ENCODE assay signal across 19 cellular contexts in genomic region chr1:42675467-42675866, GRCh38. TPM values are rescaled to one million over a fixed set of nuclear protein-coding genes. Genes with fewer than 3 reads are reported as not detected.
DNase-seq lines count a peak whose midpoint lies in the region; ATAC-seq, FAIRE-seq and TF ChIP-seq lines count a peak whose summit lies in the region.
"Had no signal": no experiment of that assay in that cellular context is flagged by ENCODE, and none has a peak within 500 bp of the region (broad histone marks: within the 10 kb centered on the region; RNA-seq: fewer than 3 reads in every experiment).

No MANE protein-coding gene starts in this region.

- H3K4me3 ChIP-seq in bronchial epithelial cell (ENCODE audit: low read depth, low read length) = no peak overlapping the region
- H3K4me3 ChIP-seq in left lung = no peak overlapping the region
- H3K4me3 ChIP-seq in upper lobe of right lung = no peak overlapping the region
- H3K4me3 ChIP-seq: A549, GM23338 had no signal

- POLR2A ChIA-PET in activated CD8-positive, alpha-beta T cell treated with anti-CD3 and anti-CD28 coated beads, Interleukin-2, amount 10 ng/mL, durations not matched to agents 7 days and 5 days (lab: Charles Lee) = interaction anchor here (2.1 kb wide), 1 partner anchor 17 kb away, joined by 6 read pairs; the partner anchor contains the start of gene PPIH
- POLR2A ChIA-PET in activated CD8-positive, alpha-beta T cell treated with anti-CD3 and anti-CD28 coated beads for 36 hours (lab: Charles Lee) = interaction anchor here (8.9 to 10.5 kb wide), 2 partner anchors 8 to 12 kb away, joined by 61 to 151 read pairs; partner anchors contain the start of gene YBX1

- no peak overlapping the region for H3K27ac ChIP-seq in left lung
- no peak overlapping the region for H3K27ac ChIP-seq in upper lobe of right lung
- H3K27ac ChIP-seq: 22Rv1, A549, C4-2B, HL-60 had no signal

- H3K36me3 Mint-ChIP-seq in activated CD8-positive, alpha-beta T cell treated with anti-CD3 and anti-CD28 coated beads, Interleukin-2, amount 10 ng/mL, durations not matched to agents 7 days and 5 days (ENCODE audit: low read depth) = peaks cover 35% of the 10 kb centered on the region
- H3K36me3 Mint-ChIP-seq in activated CD8-positive, alpha-beta T cell treated with anti-CD3 and anti-CD28 coated beads for 36 hours (ENCODE audit: low read depth) = peaks cover 27% of the 10 kb centered on the region

- intact Hi-C loops in activated CD8-positive, alpha-beta T cell treated with anti-CD3 and anti-CD28 coated beads for 36 hours (cut with micrococcal nuclease) = no loop called here
- intact Hi-C loops in left lung (cut with DNase I) (no loop called here), upper lobe of right lung (cut with DNase I) (no loop called here)

- no peaks in the 10 kb centered on the region for H3K36me3 ChIP-seq in bronchial epithelial cell (ENCODE audit: control insufficient read depth, insufficient read depth, low read length)
- peaks cover 0 to 45% of the 10 kb centered on the region in 2 donors for H3K36me3 ChIP-seq in left lung
- H3K36me3 ChIP-seq in upper lobe of right lung = peaks cover 11% of the 10 kb centered on the region

- H3K27me3 Mint-ChIP-seq in activated CD8-positive, alpha-beta T cell treated with anti-CD3 and anti-CD28 coated beads, Interleukin-2, amount 10 ng/mL, durations not matched to agents 7 days and 5 days (ENCODE audit: low read depth) = no peaks in the 10 kb centered on the region
- no peaks in the 10 kb centered on the region for H3K27me3 Mint-ChIP-seq in activated CD8-positive, alpha-beta T cell treated with anti-CD3 and anti-CD28 coated beads for 36 hours
- H3K27me3 Mint-ChIP-seq: CD4-positive, alpha-beta T cell had no signal

- CTCF ChIA-PET in activated CD8-positive, alpha-beta T cell treated with anti-CD3 and anti-CD28 coated beads, Interleukin-2, amount 10 ng/mL, durations not matched to agents 7 days and 5 days (lab: Charles Lee) = interaction anchor here (1.3 kb wide), 1 partner anchor 91 kb away, joined by 3 read pairs; no protein-coding TSS in a partner anchor
- CTCF ChIA-PET in activated CD8-positive, alpha-beta T cell treated with anti-CD3 and anti-CD28 coated beads for 36 hours (lab: Charles Lee) = no interaction called here

- H3K9me3 ChIP-seq in left lung = no peaks in the 10 kb centered on the region
- no peaks in the 10 kb centered on the region for H3K9me3 ChIP-seq in upper lobe of right lung
- H3K9me3 ChIP-seq: A549, Caco-2 had no signal

- H3K4me1 ChIP-seq in left lung = peaks cover 2 to 5% of the 10 kb centered on the region in 2 donors
- H3K4me1 ChIP-seq in upper lobe of right lung = peaks cover 10% of the 10 kb centered on the region
- H3K4me1 ChIP-seq: A549, Caco-2 had no signal

- H3K9me3 Mint-ChIP-seq in activated CD8-positive, alpha-beta T cell treated with anti-CD3 and anti-CD28 coated beads, Interleukin-2, amount 10 ng/mL, durations not matched to agents 7 days and 5 days (ENCODE audit: insufficient read depth) = no peaks in the 10 kb centered on the region
- H3K9me3 Mint-ChIP-seq in activated CD8-positive, alpha-beta T cell treated with anti-CD3 and anti-CD28 coated beads for 36 hours = no peaks in the 10 kb centered on the region
- H3K9me3 Mint-ChIP-seq: CD4-positive, alpha-beta T cell; GM23338 had no signal

- peaks cover 6% of the 10 kb centered on the region for H3K4me1 Mint-ChIP-seq in activated CD8-positive, alpha-beta T cell treated with anti-CD3 and anti-CD28 coated beads, Interleukin-2, amount 10 ng/mL, durations not matched to agents 7 days and 5 days (ENCODE audit: low read depth)
- H3K4me1 Mint-ChIP-seq in activated CD8-positive, alpha-beta T cell treated with anti-CD3 and anti-CD28 coated beads for 36 hours (ENCODE audit: low read depth) = peaks cover 11% of the 10 kb centered on the region

- TF ChIP-seq CTCF in activated CD8-positive, alpha-beta T cell treated with anti-CD3 and anti-CD28 coated beads for 36 hours (IDR thresholded peaks at IDR 0.05) = no peak
- TF ChIP-seq CTCF in bronchial epithelial cell (IDR thresholded peaks at IDR 0.05; ENCODE audit: insufficient read depth, low read length, severe bottlenecking) (no peak), left lung (IDR thresholded peaks at IDR 0.05) (no peak), upper lobe of right lung (IDR thresholded peaks at IDR 0.05) (no peak)

- peak; percentile 43 for FAIRE-seq in bronchial epithelial cell (lab: Jason Lieb, UNC)
- FAIRE-seq: A549, D721Med, H54 had no signal

- no peak for DNase-seq in activated CD8-positive, alpha-beta T cell treated with anti-CD3 and anti-CD28 coated beads, Interleukin-2, amount 10 ng/mL, durations not matched to agents 7 days and 5 days
- DNase-seq in activated CD8-positive, alpha-beta T cell treated with anti-CD3 and anti-CD28 coated beads for 36 hours = no peak
- peak; percentile 26 for DNase-seq in bronchial epithelial cell (ENCODE audit: low read depth)
- no peak for DNase-seq in left lung
- DNase-seq in upper lobe of right lung = no peak
- no peak for DNase-seq in NCI-H1092 treated with DMSO at 0.1 percent for 48 hours (lab: John Stamatoyannopoulos, UW)
- DNase-seq in NCI-H2081 treated with DMSO at 0.1 percent for 48 hours (lab: John Stamatoyannopoulos, UW) = no peak
- DNase-seq: AML-193; Caco-2; CD4-positive, alpha-beta T cell; GF-D8; HCEC 1CT had no signal

- no peak overlapping the region for H3K4me3 Mint-ChIP-seq in activated CD8-positive, alpha-beta T cell treated with anti-CD3 and anti-CD28 coated beads, Interleukin-2, amount 10 ng/mL, durations not matched to agents 7 days and 5 days
- H3K4me3 Mint-ChIP-seq in activated CD8-positive, alpha-beta T cell treated with anti-CD3 and anti-CD28 coated beads for 36 hours = no peak overlapping the region
- H3K4me3 Mint-ChIP-seq: CD4-positive, alpha-beta T cell; GM23338 had no signal

- peak overlapping the region; percentile 14 for H3K27ac Mint-ChIP-seq in activated CD8-positive, alpha-beta T cell treated with anti-CD3 and anti-CD28 coated beads, Interleukin-2, amount 10 ng/mL, durations not matched to agents 7 days and 5 days
- H3K27ac Mint-ChIP-seq in activated CD8-positive, alpha-beta T cell treated with anti-CD3 and anti-CD28 coated beads for 36 hours = no peak overlapping the region
- H3K27ac Mint-ChIP-seq: CD4-positive, alpha-beta T cell; GM23338 had no signal

- ATAC-seq in activated CD8-positive, alpha-beta T cell treated with anti-CD3 and anti-CD28 coated beads, Interleukin-2, amount 10 ng/mL, durations not matched to agents 7 days and 5 days = no peak
- no peak for ATAC-seq in activated CD8-positive, alpha-beta T cell treated with anti-CD3 and anti-CD28 coated beads for 36 hours
- ATAC-seq in left lung (peak; percentile 32), upper lobe of right lung (peak; percentile 70)
- ATAC-seq: A549, GM23338 had no signal

- H3K27me3 ChIP-seq in bronchial epithelial cell (ENCODE audit: control insufficient read depth, insufficient read depth, low read length) (no peaks in the 10 kb centered on the region), left lung (no peaks in the 10 kb centered on the region), upper lobe of right lung (no peaks in the 10 kb centered on the region)

RNA-seq across cellular contexts. Expression of gene YBX1, which starts 6.8 kb away (rescaled TPM):
- 100 to 1,000 TPM; 733 to 791 TPM for total RNA-seq in activated CD8-positive, alpha-beta T cell treated with anti-CD3 and anti-CD28 coated beads, Interleukin-2, amount 10 ng/mL, durations not matched to agents 7 days and 5 days
- total RNA-seq in activated CD8-positive, alpha-beta T cell treated with anti-CD3 and anti-CD28 coated beads for 36 hours = 1,000 to 10,000 TPM; 1,417 to 1,447 TPM
- 1,123 and 1,188 TPM in 2 replicates for total RNA-seq in bronchial epithelial cell
- 100 to 1,000 TPM; 552 to 685 TPM for total RNA-seq in left lung
- 478 TPM for total RNA-seq in upper lobe of right lung

RNA-seq across cellular contexts. Expression of gene PPIH, which starts 17.2 kb away (rescaled TPM):
- 100 to 1,000 TPM; 112 to 121 TPM for total RNA-seq in activated CD8-positive, alpha-beta T cell treated with anti-CD3 and anti-CD28 coated beads, Interleukin-2, amount 10 ng/mL, durations not matched to agents 7 days and 5 days
- 100 to 1,000 TPM; 105 TPM for total RNA-seq in activated CD8-positive, alpha-beta T cell treated with anti-CD3 and anti-CD28 coated beads for 36 hours
- total RNA-seq in bronchial epithelial cell (21.9 and 40.8 TPM in 2 replicates), left lung (10 to 100 TPM; 26.6 to 30.5 TPM), upper lobe of right lung (20.0 TPM)

Comparison
In these comparisons a context has a peak if more than half of its experiments do, and no peak if none do; other contexts are left out.
1. ATAC-seq: peak in left lung (single experiment) and upper lobe of right lung (single experiment); none in activated CD8-positive, alpha-beta T cell treated with anti-CD3 and anti-CD28 coated beads, Interleukin-2, amount 10 ng/mL, durations not matched to agents 7 days and 5 days (single experiment) and activated CD8-positive, alpha-beta T cell treated with anti-CD3 and anti-CD28 coated beads for 36 hours (single experiment).